In genomic region chr5:177455036-177455660, GRCh38 we compare ENCODE assay signal across 1 cellular context.
TF ChIP-seq lines count a peak whose summit lies in the region.

No MANE protein-coding gene starts in this region.

TF ChIP-seq in HepG2, 621 proteins besides CTCF, POLR2A, EP300 and RAD21 (continued from another document and continues in another):
- TF ChIP-seq ZNF672 (CRISPR knock-in tag; IDR thresholded peaks at IDR 0.05) (no peak), MAZ (IDR thresholded peaks at IDR 0.05; ENCODE audit: borderline replicate concordance, low read depth, low read length) (no peak; the same call in 1 of the 2 replicates), MAZ (CRISPR knock-in tag; IDR thresholded peaks at IDR 0.05; ENCODE audit: low read depth) (peak; percentile 71; the same call in 1 of the 2 replicates), PAF1 (CRISPR knock-in tag; IDR thresholded peaks at IDR 0.05) (no peak), STAT5B (CRISPR knock-in tag; IDR thresholded peaks at IDR 0.05) (no peak), RFXANK (CRISPR knock-in tag; IDR thresholded peaks at IDR 0.05) (no peak), BRD4 (CRISPR knock-in tag; IDR thresholded peaks at IDR 0.05) (no peak), XRCC5 (optimal IDR thresholded peaks at IDR 0.05; ENCODE audit: low read length) (peak; percentile 64), ZMAT3 (CRISPR knock-in tag; conservative IDR thresholded peaks at IDR 0.05) (0 out of 2 replicates have a peak, but pooled peaks have one; percentile 31), PHF8 (CRISPR knock-in tag; IDR thresholded peaks at IDR 0.05) (peak; percentile 78), NCOA5 (CRISPR knock-in tag; IDR thresholded peaks at IDR 0.05) (no peak), ZNF30 (CRISPR knock-in tag; IDR thresholded peaks at IDR 0.05) (no peak), ZNF503 (CRISPR knock-in tag; IDR thresholded peaks at IDR 0.05) (no peak), ZNF678 (CRISPR knock-in tag; IDR thresholded peaks at IDR 0.05) (no peak; the same call in 1 of the 2 replicates), PAX8 (CRISPR knock-in tag; IDR thresholded peaks at IDR 0.05; ENCODE audit: borderline replicate concordance) (no peak), GATAD2A (CRISPR knock-in tag; IDR thresholded peaks at IDR 0.05) (peak; percentile 39; the same call in 1 of the 2 replicates), ZFP37 (CRISPR knock-in tag; IDR thresholded peaks at IDR 0.05; ENCODE audit: borderline replicate concordance) (no peak), CENPT (CRISPR knock-in tag; IDR thresholded peaks at IDR 0.05; ENCODE audit: low read depth) (peak; percentile 12; the same call in 1 of the 2 replicates), ZNF558 (CRISPR knock-in tag; IDR thresholded peaks at IDR 0.05; ENCODE audit: borderline replicate concordance) (no peak), ZNF496 (CRISPR knock-in tag; IDR thresholded peaks at IDR 0.05; ENCODE audit: insufficient replicate concordance) (no peak), ZNF546 (CRISPR knock-in tag; conservative IDR thresholded peaks at IDR 0.05) (peak; percentile 90; the same call in 1 of the 2 replicates), TGIF2 (CRISPR knock-in tag; IDR thresholded peaks at IDR 0.05) (peak; percentile 79; the same call in 1 of the 2 replicates), ZXDC (CRISPR knock-in tag; IDR thresholded peaks at IDR 0.05) (no peak), ZNF24 (IDR thresholded peaks at IDR 0.05) (no peak), MED8 (CRISPR knock-in tag; IDR thresholded peaks at IDR 0.05; ENCODE audit: insufficient replicate concordance) (peak; percentile 90), SNAPC4 (CRISPR knock-in tag; IDR thresholded peaks at IDR 0.05) (no peak), ZNF3 (CRISPR knock-in tag; IDR thresholded peaks at IDR 0.05) (no peak), E2F5 (CRISPR knock-in tag; conservative IDR thresholded peaks at IDR 0.05) (no peak), ATF4 (CRISPR knock-in tag; IDR thresholded peaks at IDR 0.05) (peak in 1 of 2 experiments; percentile 57; a peak in 2 of 4 replicates), FOXO4 (CRISPR knock-in tag; conservative IDR thresholded peaks at IDR 0.05) (no peak), ZBTB8A (CRISPR knock-in tag; IDR thresholded peaks at IDR 0.05; ENCODE audit: borderline replicate concordance, low read depth) (no peak), HIC2 (CRISPR knock-in tag; IDR thresholded peaks at IDR 0.05; ENCODE audit: low read depth) (no peak), NFYB (CRISPR knock-in tag; IDR thresholded peaks at IDR 0.05) (no peak), CAMTA2 (CRISPR knock-in tag; IDR thresholded peaks at IDR 0.05; ENCODE audit: borderline replicate concordance) (peak; percentile 47; the same call in 1 of the 2 replicates), ATF7 (IDR thresholded peaks at IDR 0.05) (no peak), ATF7 (CRISPR knock-in tag; IDR thresholded peaks at IDR 0.05) (no peak), NFYC (CRISPR knock-in tag; IDR thresholded peaks at IDR 0.05) (no peak), ZNF484 (CRISPR knock-in tag; IDR thresholded peaks at IDR 0.05; ENCODE audit: borderline replicate concordance, low read depth) (no peak), ZNF350 (CRISPR knock-in tag; IDR thresholded peaks at IDR 0.05; ENCODE audit: borderline replicate concordance, low read depth) (peak; percentile 37; the same call in 1 of the 2 replicates), ZBTB38 (CRISPR knock-in tag; IDR thresholded peaks at IDR 0.05) (peak; percentile 60; the same call in 1 of the 2 replicates), CHD2 (IDR thresholded peaks at IDR 0.05; ENCODE audit: low read depth, low read length) (no peak), AKNA (CRISPR knock-in tag; IDR thresholded peaks at IDR 0.05; ENCODE audit: borderline replicate concordance) (no peak), RXRB (CRISPR knock-in tag; IDR thresholded peaks at IDR 0.05; ENCODE audit: borderline replicate concordance) (0 out of 2 replicates have a peak, but pooled peaks have one; percentile 37), NR3C1 (CRISPR knock-in tag; IDR thresholded peaks at IDR 0.05) (no peak)
